1 cellular context compared by ENCODE assay signal in the genomic region with DNA sequence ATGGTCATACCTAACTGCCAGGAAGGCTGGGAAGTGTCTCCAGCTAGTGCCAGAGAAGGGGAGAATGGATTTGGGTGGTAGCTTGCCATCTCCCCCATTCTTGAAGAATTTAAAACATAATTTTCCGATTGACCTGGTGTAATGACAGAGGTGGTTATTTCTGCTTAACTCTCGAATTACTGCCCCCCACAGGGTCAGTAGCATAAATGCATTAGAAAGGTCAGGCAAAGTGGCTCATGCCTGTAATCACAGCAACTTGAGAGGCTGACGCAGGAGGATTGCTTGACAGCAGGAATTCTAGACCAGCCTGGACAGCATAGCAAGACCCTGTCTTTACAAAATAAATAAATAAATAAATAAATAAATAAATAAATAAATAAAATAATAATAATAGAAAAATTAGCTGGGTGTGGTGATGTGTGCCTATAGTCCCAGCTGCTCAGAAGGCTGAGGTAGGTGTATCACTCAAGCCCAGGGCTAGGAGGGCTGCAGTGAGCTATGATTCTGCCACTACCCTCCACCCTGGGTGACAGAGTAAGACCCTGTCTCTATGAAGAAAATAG.
TF ChIP-seq lines count a peak whose summit lies in the region.

No MANE protein-coding gene starts in this region.

TF ChIP-seq in HEK293, 187 proteins besides CTCF, POLR2A, EP300 and RAD21 (continued from another document and continues in another):
- TF ChIP-seq, protein P1, sequence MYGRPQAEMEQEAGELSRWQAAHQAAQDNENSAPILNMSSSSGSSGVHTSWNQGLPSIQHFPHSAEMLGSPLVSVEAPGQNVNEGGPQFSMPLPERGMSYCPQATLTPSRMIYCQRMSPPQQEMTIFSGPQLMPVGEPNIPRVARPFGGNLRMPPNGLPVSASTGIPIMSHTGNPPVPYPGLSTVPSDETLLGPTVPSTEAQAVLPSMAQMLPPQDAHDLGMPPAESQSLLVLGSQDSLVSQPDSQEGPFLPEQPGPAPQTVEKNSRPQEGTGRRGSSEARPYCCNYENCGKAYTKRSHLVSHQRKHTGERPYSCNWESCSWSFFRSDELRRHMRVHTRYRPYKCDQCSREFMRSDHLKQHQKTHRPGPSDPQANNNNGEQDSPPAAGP (tag by site-specific recombination; IDR thresholded peaks at IDR 0.05) = no peak
- TF ChIP-seq ZEB2 (tag by site-specific recombination; IDR thresholded peaks at IDR 0.05) = no peak
- TF ChIP-seq ZNF555 (tag by site-specific recombination; conservative IDR thresholded peaks at IDR 0.05) = peak; percentile 86
- no peak for TF ChIP-seq HOXA7 (CRISPR knock-in tag; IDR thresholded peaks at IDR 0.05; ENCODE audit: borderline replicate concordance)
- no peak for TF ChIP-seq ZNF324 (tag by site-specific recombination; IDR thresholded peaks at IDR 0.05)
- no peak for TF ChIP-seq GFI1B (tag by site-specific recombination; IDR thresholded peaks at IDR 0.05)
- TF ChIP-seq TRIM28 (IDR thresholded peaks at IDR 0.05; ENCODE audit: borderline replicate concordance, low read length) = no peak
- TF ChIP-seq, protein P2, sequence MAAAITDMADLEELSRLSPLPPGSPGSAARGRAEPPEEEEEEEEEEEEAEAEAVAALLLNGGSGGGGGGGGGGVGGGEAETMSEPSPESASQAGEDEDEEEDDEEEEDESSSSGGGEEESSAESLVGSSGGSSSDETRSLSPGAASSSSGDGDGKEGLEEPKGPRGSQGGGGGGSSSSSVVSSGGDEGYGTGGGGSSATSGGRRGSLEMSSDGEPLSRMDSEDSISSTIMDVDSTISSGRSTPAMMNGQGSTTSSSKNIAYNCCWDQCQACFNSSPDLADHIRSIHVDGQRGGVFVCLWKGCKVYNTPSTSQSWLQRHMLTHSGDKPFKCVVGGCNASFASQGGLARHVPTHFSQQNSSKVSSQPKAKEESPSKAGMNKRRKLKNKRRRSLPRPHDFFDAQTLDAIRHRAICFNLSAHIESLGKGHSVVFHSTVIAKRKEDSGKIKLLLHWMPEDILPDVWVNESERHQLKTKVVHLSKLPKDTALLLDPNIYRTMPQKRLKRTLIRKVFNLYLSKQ (tag by site-specific recombination; IDR thresholded peaks at IDR 0.05; ENCODE audit: borderline replicate concordance) = no peak
- TF ChIP-seq OSR2 (tag by site-specific recombination; IDR thresholded peaks at IDR 0.05) = no peak
- no peak for TF ChIP-seq SP7 (tag by site-specific recombination; IDR thresholded peaks at IDR 0.05)
- TF ChIP-seq ZBTB8A (tag by site-specific recombination; IDR thresholded peaks at IDR 0.05) = peak; percentile 66
- TF ChIP-seq, protein P3, sequence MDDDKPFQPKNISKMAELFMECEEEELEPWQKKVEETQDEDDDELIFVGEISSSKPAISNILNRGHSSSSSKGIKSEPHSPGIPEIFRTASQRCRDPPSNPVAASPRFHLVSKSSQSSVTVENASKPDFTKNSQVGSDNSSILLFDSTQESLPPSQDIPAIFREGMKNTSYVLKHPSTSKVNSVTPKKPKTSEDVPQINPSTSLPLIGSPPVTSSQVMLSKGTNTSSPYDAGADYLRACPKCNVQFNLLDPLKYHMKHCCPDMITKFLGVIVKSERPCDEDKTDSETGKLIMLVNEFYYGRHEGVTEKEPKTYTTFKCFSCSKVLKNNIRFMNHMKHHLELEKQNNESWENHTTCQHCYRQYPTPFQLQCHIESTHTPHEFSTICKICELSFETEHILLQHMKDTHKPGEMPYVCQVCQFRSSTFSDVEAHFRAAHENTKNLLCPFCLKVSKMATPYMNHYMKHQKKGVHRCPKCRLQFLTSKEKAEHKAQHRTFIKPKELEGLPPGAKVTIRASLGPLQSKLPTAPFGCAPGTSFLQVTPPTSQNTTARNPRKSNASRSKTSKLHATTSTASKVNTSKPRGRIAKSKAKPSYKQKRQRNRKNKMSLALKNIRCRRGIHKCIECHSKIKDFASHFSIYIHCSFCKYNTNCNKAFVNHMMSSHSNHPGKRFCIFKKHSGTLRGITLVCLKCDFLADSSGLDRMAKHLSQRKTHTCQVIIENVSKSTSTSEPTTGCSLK (tag by site-specific recombination; IDR thresholded peaks at IDR 0.05) = no peak
- TF ChIP-seq, protein P4, sequence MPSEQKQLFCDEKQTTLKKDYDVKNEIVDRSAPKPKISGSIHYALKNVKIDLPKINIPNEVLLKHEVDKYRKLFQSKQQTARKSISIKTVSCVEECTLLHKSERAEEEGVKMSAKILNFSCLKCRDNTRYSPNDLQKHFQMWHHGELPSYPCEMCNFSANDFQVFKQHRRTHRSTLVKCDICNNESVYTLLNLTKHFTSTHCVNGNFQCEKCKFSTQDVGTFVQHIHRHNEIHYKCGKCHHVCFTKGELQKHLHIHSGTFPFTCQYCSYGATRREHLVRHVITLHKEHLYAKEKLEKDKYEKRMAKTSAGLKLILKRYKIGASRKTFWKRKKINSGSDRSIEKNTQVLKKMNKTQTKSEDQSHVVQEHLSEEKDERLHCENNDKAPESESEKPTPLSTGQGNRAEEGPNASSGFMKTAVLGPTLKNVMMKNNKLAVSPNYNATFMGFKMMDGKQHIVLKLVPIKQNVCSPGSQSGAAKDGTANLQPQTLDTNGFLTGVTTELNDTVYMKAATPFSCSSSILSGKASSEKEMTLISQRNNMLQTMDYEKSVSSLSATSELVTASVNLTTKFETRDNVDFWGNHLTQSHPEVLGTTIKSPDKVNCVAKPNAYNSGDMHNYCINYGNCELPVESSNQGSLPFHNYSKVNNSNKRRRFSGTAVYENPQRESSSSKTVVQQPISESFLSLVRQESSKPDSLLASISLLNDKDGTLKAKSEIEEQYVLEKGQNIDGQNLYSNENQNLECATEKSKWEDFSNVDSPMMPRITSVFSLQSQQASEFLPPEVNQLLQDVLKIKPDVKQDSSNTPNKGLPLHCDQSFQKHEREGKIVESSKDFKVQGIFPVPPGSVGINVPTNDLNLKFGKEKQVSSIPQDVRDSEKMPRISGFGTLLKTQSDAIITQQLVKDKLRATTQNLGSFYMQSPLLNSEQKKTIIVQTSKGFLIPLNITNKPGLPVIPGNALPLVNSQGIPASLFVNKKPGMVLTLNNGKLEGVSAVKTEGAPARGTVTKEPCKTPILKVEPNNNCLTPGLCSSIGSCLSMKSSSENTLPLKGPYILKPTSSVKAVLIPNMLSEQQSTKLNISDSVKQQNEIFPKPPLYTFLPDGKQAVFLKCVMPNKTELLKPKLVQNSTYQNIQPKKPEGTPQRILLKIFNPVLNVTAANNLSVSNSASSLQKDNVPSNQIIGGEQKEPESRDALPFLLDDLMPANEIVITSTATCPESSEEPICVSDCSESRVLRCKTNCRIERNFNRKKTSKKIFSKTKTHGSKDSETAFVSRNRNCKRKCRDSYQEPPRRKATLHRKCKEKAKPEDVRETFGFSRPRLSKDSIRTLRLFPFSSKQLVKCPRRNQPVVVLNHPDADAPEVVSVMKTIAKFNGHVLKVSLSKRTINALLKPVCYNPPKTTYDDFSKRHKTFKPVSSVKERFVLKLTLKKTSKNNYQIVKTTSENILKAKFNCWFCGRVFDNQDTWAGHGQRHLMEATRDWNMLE (tag by site-specific recombination; conservative IDR thresholded peaks at IDR 0.05; ENCODE audit: low read depth) = peak; percentile 90
- TF ChIP-seq ZNF514 (tag by site-specific recombination; IDR thresholded peaks at IDR 0.05) = no peak
- TF ChIP-seq, protein P5, sequence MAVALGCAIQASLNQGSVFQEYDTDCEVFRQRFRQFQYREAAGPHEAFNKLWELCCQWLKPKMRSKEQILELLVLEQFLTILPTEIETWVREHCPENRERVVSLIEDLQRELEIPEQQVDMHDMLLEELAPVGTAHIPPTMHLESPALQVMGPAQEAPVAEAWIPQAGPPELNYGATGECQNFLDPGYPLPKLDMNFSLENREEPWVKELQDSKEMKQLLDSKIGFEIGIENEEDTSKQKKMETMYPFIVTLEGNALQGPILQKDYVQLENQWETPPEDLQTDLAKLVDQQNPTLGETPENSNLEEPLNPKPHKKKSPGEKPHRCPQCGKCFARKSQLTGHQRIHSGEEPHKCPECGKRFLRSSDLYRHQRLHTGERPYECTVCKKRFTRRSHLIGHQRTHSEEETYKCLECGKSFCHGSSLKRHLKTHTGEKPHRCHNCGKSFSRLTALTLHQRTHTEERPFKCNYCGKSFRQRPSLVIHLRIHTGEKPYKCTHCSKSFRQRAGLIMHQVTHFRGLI (tag by site-specific recombination; IDR thresholded peaks at IDR 0.05) = no peak
- TF ChIP-seq, protein P6, sequence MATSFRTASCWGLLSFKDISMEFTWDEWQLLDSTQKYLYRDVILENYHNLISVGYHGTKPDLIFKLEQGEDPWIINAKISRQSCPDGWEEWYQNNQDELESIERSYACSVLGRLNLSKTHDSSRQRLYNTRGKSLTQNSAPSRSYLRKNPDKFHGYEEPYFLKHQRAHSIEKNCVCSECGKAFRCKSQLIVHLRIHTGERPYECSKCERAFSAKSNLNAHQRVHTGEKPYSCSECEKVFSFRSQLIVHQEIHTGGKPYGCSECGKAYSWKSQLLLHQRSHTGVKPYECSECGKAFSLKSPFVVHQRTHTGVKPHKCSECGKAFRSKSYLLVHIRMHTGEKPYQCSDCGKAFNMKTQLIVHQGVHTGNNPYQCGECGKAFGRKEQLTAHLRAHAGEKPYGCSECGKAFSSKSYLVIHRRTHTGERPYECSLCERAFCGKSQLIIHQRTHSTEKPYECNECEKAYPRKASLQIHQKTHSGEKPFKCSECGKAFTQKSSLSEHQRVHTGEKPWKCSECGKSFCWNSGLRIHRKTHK (tag by site-specific recombination; IDR thresholded peaks at IDR 0.05) = no peak
- TF ChIP-seq KLF16 (tag by site-specific recombination; IDR thresholded peaks at IDR 0.05) = no peak
- TF ChIP-seq ZNF654 (tag by site-specific recombination; IDR thresholded peaks at IDR 0.05; ENCODE audit: low read depth) = peak; percentile 35
- TF ChIP-seq ZNF335 (tag by site-specific recombination; conservative IDR thresholded peaks at IDR 0.05) = no peak
- no peak for TF ChIP-seq ZFP41 (tag by site-specific recombination; IDR thresholded peaks at IDR 0.05; ENCODE audit: borderline replicate concordance)
- TF ChIP-seq ZNF169 (tag by site-specific recombination; IDR thresholded peaks at IDR 0.05) = no peak
- no peak for TF ChIP-seq ZNF114 (tag by site-specific recombination; IDR thresholded peaks at IDR 0.05)
- no peak for TF ChIP-seq YY1 (tag by site-specific recombination; IDR thresholded peaks at IDR 0.05)
- TF ChIP-seq ZNF138 (tag by site-specific recombination; IDR thresholded peaks at IDR 0.05; ENCODE audit: borderline replicate concordance) = no peak
- no peak for TF ChIP-seq EGR2 (tag by site-specific recombination; IDR thresholded peaks at IDR 0.05; ENCODE audit: low read depth)
- TF ChIP-seq, protein P7, sequence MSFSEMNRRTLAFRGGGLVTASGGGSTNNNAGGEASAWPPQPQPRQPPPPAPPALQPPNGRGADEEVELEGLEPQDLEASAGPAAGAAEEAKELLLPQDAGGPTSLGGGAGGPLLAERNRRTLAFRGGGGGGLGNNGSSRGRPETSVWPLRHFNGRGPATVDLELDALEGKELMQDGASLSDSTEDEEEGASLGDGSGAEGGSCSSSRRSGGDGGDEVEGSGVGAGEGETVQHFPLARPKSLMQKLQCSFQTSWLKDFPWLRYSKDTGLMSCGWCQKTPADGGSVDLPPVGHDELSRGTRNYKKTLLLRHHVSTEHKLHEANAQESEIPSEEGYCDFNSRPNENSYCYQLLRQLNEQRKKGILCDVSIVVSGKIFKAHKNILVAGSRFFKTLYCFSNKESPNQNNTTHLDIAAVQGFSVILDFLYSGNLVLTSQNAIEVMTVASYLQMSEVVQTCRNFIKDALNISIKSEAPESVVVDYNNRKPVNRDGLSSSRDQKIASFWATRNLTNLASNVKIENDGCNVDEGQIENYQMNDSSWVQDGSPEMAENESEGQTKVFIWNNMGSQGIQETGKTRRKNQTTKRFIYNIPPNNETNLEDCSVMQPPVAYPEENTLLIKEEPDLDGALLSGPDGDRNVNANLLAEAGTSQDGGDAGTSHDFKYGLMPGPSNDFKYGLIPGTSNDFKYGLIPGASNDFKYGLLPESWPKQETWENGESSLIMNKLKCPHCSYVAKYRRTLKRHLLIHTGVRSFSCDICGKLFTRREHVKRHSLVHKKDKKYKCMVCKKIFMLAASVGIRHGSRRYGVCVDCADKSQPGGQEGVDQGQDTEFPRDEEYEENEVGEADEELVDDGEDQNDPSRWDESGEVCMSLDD (tag by site-specific recombination; IDR thresholded peaks at IDR 0.05) = no peak
- no peak for TF ChIP-seq ZNF600 (tag by site-specific recombination; IDR thresholded peaks at IDR 0.05)
- TF ChIP-seq, protein P8, sequence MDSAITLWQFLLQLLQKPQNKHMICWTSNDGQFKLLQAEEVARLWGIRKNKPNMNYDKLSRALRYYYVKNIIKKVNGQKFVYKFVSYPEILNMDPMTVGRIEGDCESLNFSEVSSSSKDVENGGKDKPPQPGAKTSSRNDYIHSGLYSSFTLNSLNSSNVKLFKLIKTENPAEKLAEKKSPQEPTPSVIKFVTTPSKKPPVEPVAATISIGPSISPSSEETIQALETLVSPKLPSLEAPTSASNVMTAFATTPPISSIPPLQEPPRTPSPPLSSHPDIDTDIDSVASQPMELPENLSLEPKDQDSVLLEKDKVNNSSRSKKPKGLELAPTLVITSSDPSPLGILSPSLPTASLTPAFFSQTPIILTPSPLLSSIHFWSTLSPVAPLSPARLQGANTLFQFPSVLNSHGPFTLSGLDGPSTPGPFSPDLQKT (IDR thresholded peaks at IDR 0.05; ENCODE audit: borderline replicate concordance, low read depth, low read length) = no peak
- no peak for TF ChIP-seq YY2 (tag by site-specific recombination; IDR thresholded peaks at IDR 0.05)
- TF ChIP-seq ZNF664 (tag by site-specific recombination; IDR thresholded peaks at IDR 0.05) = peak; percentile 41; the same call in 1 of the 2 replicates
- TF ChIP-seq, protein P9, sequence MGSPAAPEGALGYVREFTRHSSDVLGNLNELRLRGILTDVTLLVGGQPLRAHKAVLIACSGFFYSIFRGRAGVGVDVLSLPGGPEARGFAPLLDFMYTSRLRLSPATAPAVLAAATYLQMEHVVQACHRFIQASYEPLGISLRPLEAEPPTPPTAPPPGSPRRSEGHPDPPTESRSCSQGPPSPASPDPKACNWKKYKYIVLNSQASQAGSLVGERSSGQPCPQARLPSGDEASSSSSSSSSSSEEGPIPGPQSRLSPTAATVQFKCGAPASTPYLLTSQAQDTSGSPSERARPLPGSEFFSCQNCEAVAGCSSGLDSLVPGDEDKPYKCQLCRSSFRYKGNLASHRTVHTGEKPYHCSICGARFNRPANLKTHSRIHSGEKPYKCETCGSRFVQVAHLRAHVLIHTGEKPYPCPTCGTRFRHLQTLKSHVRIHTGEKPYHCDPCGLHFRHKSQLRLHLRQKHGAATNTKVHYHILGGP (tag by site-specific recombination; IDR thresholded peaks at IDR 0.05) = no peak
- no peak for TF ChIP-seq ZNF112 (tag by site-specific recombination; IDR thresholded peaks at IDR 0.05)
- TF ChIP-seq ZSCAN30 (tag by site-specific recombination; IDR thresholded peaks at IDR 0.05) = no peak
- no peak for TF ChIP-seq ZNF571 (tag by site-specific recombination; IDR thresholded peaks at IDR 0.05)
- TF ChIP-seq GLI4 (tag by site-specific recombination; IDR thresholded peaks at IDR 0.05) = no peak
- no peak for TF ChIP-seq FEZF1 (tag by site-specific recombination; IDR thresholded peaks at IDR 0.05)
- TF ChIP-seq WT1 (tag by site-specific recombination; IDR thresholded peaks at IDR 0.05) = no peak
- peak; percentile 74 for TF ChIP-seq ZNF623 (tag by site-specific recombination; IDR thresholded peaks at IDR 0.05)
- TF ChIP-seq ZNF837 (tag by site-specific recombination; IDR thresholded peaks at IDR 0.05) = no peak
- TF ChIP-seq ZNF561 (tag by site-specific recombination; IDR thresholded peaks at IDR 0.05; ENCODE audit: borderline replicate concordance) = no peak
